1 cellular context compared by ENCODE assay signal in genomic region chr3:52568066-52568465, GRCh38.
TF ChIP-seq lines count a peak whose summit lies in the region.

No MANE protein-coding gene starts in this region.

TF ChIP-seq in SK-N-SH treated with all-trans-retinoic acid at 6 μM for 48 hours, 23 proteins besides CTCF, POLR2A, EP300 and RAD21 (continued from another document):
- TF ChIP-seq POU6F1 (CRISPR knock-in tag; IDR thresholded peaks at IDR 0.05; ENCODE audit: borderline replicate concordance, low read depth) = no peak
- no peak for TF ChIP-seq CSDC2 (CRISPR knock-in tag; IDR thresholded peaks at IDR 0.05)
- TF ChIP-seq ZFP30 (CRISPR knock-in tag; IDR thresholded peaks at IDR 0.05) = no peak
- TF ChIP-seq TCF4 (CRISPR knock-in tag; IDR thresholded peaks at IDR 0.05; ENCODE audit: borderline replicate concordance) = no peak
- TF ChIP-seq, protein P1, sequence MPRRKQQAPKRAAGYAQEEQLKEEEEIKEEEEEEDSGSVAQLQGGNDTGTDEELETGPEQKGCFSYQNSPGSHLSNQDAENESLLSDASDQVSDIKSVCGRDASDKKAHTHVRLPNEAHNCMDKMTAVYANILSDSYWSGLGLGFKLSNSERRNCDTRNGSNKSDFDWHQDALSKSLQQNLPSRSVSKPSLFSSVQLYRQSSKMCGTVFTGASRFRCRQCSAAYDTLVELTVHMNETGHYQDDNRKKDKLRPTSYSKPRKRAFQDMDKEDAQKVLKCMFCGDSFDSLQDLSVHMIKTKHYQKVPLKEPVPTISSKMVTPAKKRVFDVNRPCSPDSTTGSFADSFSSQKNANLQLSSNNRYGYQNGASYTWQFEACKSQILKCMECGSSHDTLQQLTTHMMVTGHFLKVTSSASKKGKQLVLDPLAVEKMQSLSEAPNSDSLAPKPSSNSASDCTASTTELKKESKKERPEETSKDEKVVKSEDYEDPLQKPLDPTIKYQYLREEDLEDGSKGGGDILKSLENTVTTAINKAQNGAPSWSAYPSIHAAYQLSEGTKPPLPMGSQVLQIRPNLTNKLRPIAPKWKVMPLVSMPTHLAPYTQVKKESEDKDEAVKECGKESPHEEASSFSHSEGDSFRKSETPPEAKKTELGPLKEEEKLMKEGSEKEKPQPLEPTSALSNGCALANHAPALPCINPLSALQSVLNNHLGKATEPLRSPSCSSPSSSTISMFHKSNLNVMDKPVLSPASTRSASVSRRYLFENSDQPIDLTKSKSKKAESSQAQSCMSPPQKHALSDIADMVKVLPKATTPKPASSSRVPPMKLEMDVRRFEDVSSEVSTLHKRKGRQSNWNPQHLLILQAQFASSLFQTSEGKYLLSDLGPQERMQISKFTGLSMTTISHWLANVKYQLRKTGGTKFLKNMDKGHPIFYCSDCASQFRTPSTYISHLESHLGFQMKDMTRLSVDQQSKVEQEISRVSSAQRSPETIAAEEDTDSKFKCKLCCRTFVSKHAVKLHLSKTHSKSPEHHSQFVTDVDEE (CRISPR knock-in tag; IDR thresholded peaks at IDR 0.05) = no peak
TF ChIP-seq in SK-N-SH treated with all-trans-retinoic acid at 6 μM for 48 hours: peak in this region for 0.
